3 cellular contexts compared by ENCODE assay signal in the genomic region with DNA sequence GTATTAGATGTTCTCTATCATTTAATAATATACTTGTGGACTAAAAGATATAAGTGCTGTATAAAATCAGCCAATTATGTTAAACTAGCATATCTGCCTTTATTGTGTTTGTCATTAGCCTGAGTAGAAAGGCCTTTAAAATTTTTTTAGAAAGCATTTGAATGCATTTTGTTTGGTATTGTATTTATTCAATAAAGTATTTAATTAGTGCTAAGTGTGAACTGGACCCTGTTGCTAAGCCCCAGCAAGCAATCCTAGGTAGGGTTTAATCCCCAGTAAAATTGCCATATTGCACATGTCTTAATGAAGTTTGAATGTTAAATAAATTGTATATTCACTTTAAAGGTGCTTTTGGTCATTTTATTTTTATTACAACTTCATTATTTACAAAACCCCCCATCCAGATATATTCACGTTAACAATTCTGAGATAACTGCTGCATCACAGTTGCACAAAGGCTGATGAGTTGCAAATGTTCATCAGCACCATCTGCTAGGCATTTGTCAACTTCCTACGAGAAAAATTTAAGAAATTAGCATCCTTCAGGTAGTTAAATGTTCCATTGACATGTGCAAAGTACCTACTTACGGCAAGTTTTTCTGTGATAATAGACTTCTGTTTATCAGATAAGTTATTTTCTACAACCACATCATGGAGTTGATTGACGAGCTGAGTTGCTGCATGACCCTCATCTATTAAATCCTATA.
A peak's percentile ranks its signal among the peaks of the same experiment; 100 is the strongest.
TF ChIP-seq lines count a peak whose summit lies in the region.

No MANE protein-coding gene starts in this region.

TF ChIP-seq in SK-N-SH treated with all-trans-retinoic acid at 6 μM for 48 hours, 23 proteins besides CTCF, POLR2A, EP300 and RAD21:
- no peak for TF ChIP-seq TSHZ2 (CRISPR knock-in tag; IDR thresholded peaks at IDR 0.05)
- TF ChIP-seq TCF4 (CRISPR knock-in tag; IDR thresholded peaks at IDR 0.05; ENCODE audit: borderline replicate concordance) = no peak
- TF ChIP-seq GLIS3 (CRISPR knock-in tag; IDR thresholded peaks at IDR 0.05) = no peak
- no peak for TF ChIP-seq TOX (CRISPR knock-in tag; IDR thresholded peaks at IDR 0.05; ENCODE audit: borderline replicate concordance)
- no peak for TF ChIP-seq CSRNP3 (CRISPR knock-in tag; IDR thresholded peaks at IDR 0.05)
- TF ChIP-seq RARB (CRISPR knock-in tag; IDR thresholded peaks at IDR 0.05) = no peak
- TF ChIP-seq ZC3H10 (CRISPR knock-in tag; IDR thresholded peaks at IDR 0.05) = 0 out of 2 replicates have a peak, but pooled peaks have one; percentile 25
- TF ChIP-seq ZFP3 (CRISPR knock-in tag; IDR thresholded peaks at IDR 0.05) = no peak

TF ChIP-seq in SK-N-SH, 30 proteins besides CTCF, POLR2A, EP300 and RAD21 (continued from another document):
- TF ChIP-seq MAX (IDR thresholded peaks at IDR 0.05; ENCODE audit: low read depth) (no peak), TCF12 (IDR thresholded peaks at IDR 0.05) (no peak)

TF ChIP-seq in WTC11, 78 proteins besides CTCF, POLR2A, EP300 and RAD21 (continued from another document):
- TF ChIP-seq ZNF532 (CRISPR knock-in tag; IDR thresholded peaks at IDR 0.05; ENCODE audit: borderline replicate concordance) (peak; percentile 42; the same call in 1 of the 2 replicates), ZNF317 (CRISPR knock-in tag; IDR thresholded peaks at IDR 0.05; ENCODE audit: borderline replicate concordance, low read depth) (0 out of 2 replicates have a peak, but pooled peaks have one; percentile 22), ZBTB21 (CRISPR knock-in tag; IDR thresholded peaks at IDR 0.05; ENCODE audit: borderline replicate concordance) (no peak), GABPB1 (CRISPR knock-in tag; IDR thresholded peaks at IDR 0.05) (no peak), ZNF138 (CRISPR knock-in tag; conservative IDR thresholded peaks at IDR 0.05) (no peak), ERG (CRISPR knock-in tag; IDR thresholded peaks at IDR 0.05) (peak; percentile 81; the same call in 1 of the 2 replicates), NFATC4 (CRISPR knock-in tag; IDR thresholded peaks at IDR 0.05) (peak; percentile 49), AR (CRISPR knock-in tag; IDR thresholded peaks at IDR 0.05) (peak; percentile 72)
